1 cellular context compared by ENCODE assay signal in genomic region chr20:33862709-33863403, GRCh38.
TF ChIP-seq lines count a peak whose summit lies in the region.

No MANE protein-coding gene starts in this region.

TF ChIP-seq in HEK293, 187 proteins besides CTCF, POLR2A, EP300 and RAD21 (continued from another document):
- TF ChIP-seq ZBTB8A (tag by site-specific recombination; IDR thresholded peaks at IDR 0.05) (peak; percentile 50), PRDM10 (tag by site-specific recombination; IDR thresholded peaks at IDR 0.05) (0 out of 2 replicates have a peak, but pooled peaks have one; percentile 37), ZNF175 (tag by site-specific recombination; IDR thresholded peaks at IDR 0.05) (no peak), ZFP69B (tag by site-specific recombination; IDR thresholded peaks at IDR 0.05) (peak; percentile 31; the same call in 1 of the 2 replicates), OSR2 (tag by site-specific recombination; IDR thresholded peaks at IDR 0.05) (no peak), ELK4 (IDR thresholded peaks at IDR 0.05; ENCODE audit: borderline replicate concordance, low read depth, low read length) (no peak), ZNF174 (tag by site-specific recombination; IDR thresholded peaks at IDR 0.05) (no peak), ZBTB7A (tag by site-specific recombination; IDR thresholded peaks at IDR 0.05; ENCODE audit: low read depth) (0 out of 2 replicates have a peak, but pooled peaks have one; percentile 27), ZNF18 (tag by site-specific recombination; IDR thresholded peaks at IDR 0.05) (no peak), ZNF777 (tag by site-specific recombination; IDR thresholded peaks at IDR 0.05; ENCODE audit: borderline replicate concordance) (peak; percentile 80; the same call in 1 of the 2 replicates), ZNF792 (tag by site-specific recombination; IDR thresholded peaks at IDR 0.05) (no peak), KLF17 (tag by site-specific recombination; IDR thresholded peaks at IDR 0.05) (no peak), ZNF311 (tag by site-specific recombination; IDR thresholded peaks at IDR 0.05; ENCODE audit: borderline replicate concordance) (no peak), ZNF76 (tag by site-specific recombination; IDR thresholded peaks at IDR 0.05; ENCODE audit: borderline replicate concordance, low read depth) (no peak), ZBTB10 (tag by site-specific recombination; IDR thresholded peaks at IDR 0.05) (peak; percentile 51; the same call in 1 of the 2 replicates), PRDM6 (tag by site-specific recombination; IDR thresholded peaks at IDR 0.05) (no peak), EGR2 (tag by site-specific recombination; IDR thresholded peaks at IDR 0.05; ENCODE audit: low read depth) (peak; percentile 80), ZNF362 (tag by site-specific recombination; IDR thresholded peaks at IDR 0.05) (no peak), ZXDB (tag by site-specific recombination; IDR thresholded peaks at IDR 0.05) (no peak; the same call in 1 of the 2 replicates), REST (tag by site-specific recombination; IDR thresholded peaks at IDR 0.05) (no peak), SP3 (tag by site-specific recombination; IDR thresholded peaks at IDR 0.05) (peak; percentile 31), ZNF449 (tag by site-specific recombination; IDR thresholded peaks at IDR 0.05) (no peak), GLIS1 (tag by site-specific recombination; IDR thresholded peaks at IDR 0.05) (peak; percentile 73), GLIS2 (tag by site-specific recombination; IDR thresholded peaks at IDR 0.05) (peak; percentile 83), ZNF292 (tag by site-specific recombination; IDR thresholded peaks at IDR 0.05; ENCODE audit: borderline replicate concordance, low read depth) (no peak), ZNF701 (tag by site-specific recombination; IDR thresholded peaks at IDR 0.05) (no peak), ZNF501 (tag by site-specific recombination; IDR thresholded peaks at IDR 0.05) (no peak), ZNF248 (tag by site-specific recombination; IDR thresholded peaks at IDR 0.05) (no peak), ZNF416 (tag by site-specific recombination; IDR thresholded peaks at IDR 0.05) (no peak), ZNF571 (tag by site-specific recombination; IDR thresholded peaks at IDR 0.05) (no peak), ZNF785 (tag by site-specific recombination; IDR thresholded peaks at IDR 0.05) (no peak), GFI1B (tag by site-specific recombination; IDR thresholded peaks at IDR 0.05) (no peak), ZNF530 (tag by site-specific recombination; IDR thresholded peaks at IDR 0.05; ENCODE audit: low read depth) (no peak), ZIC2 (tag by site-specific recombination; IDR thresholded peaks at IDR 0.05) (peak; percentile 70), TSHZ1 (tag by site-specific recombination; IDR thresholded peaks at IDR 0.05; ENCODE audit: borderline replicate concordance) (no peak)
